Comparison of ENCODE assay signal across 27 cellular contexts in the genomic region with DNA sequence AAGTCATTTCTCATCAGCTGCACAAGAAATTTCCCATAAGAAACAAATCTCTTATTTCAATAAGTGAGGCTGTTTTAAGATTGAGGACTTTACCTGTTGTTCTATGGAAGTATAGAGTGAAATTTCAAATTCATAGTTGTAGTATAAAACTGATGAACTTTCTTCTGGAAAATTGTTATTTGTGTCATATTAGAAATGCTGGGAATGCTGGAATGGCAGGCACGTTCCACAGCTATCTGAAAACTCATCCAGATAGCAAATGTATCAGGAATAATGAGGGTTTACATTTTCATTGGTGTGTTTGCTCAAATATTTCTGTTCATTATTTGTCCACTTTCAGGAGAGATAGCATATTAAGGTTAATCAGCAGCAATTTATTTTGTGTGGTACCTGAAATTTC. TPM values are rescaled to one million over a fixed set of nuclear protein-coding genes. Genes with fewer than 3 reads are reported as not detected.
"Had no signal": no experiment of that assay in that cellular context is flagged by ENCODE, and none has a peak within 500 bp of the region (broad histone marks: within the 10 kb centered on the region; RNA-seq: fewer than 3 reads in every experiment).

No MANE protein-coding gene starts in this region.

- H3K36me3 Mint-ChIP-seq: activated CD4-positive, alpha-beta memory T cell treated with anti-CD3 and anti-CD28 coated beads for 36 hours; activated naive CD8-positive, alpha-beta T cell had no signal

- H3K27me3 ChIP-seq: MG63, SJCRH30 had no signal

- H3K27ac Mint-ChIP-seq: activated CD4-positive, alpha-beta memory T cell treated with anti-CD3 and anti-CD28 coated beads for 36 hours; activated CD4-positive, alpha-beta T cell treated with anti-CD3 and anti-CD28 coated beads, Interleukin-2, amount 10 ng/mL, durations not matched to agents 7 days and 5 days; activated naive CD4-positive, alpha-beta T cell treated with anti-CD3 and anti-CD28 coated beads for 36 hours; activated naive CD8-positive, alpha-beta T cell had no signal

- ATAC-seq: activated T-cell treated with anti-CD3 and anti-CD28 coated beads, Interleukin-2, amount 50 U/mL, for 4 hours had no signal

- H3K4me3 ChIP-seq: MG63, SJCRH30 had no signal

- H3K9me3 Mint-ChIP-seq: activated CD4-positive, alpha-beta memory T cell treated with anti-CD3 and anti-CD28 coated beads for 36 hours; activated CD4-positive, alpha-beta T cell treated with anti-CD3 and anti-CD28 coated beads, Interleukin-2, amount 10 ng/mL, durations not matched to agents 7 days and 5 days; activated T-cell treated with anti-CD3 and anti-CD28 coated beads, Interleukin-2, amount 50 U/mL, for 4 hours had no signal

- H3K36me3 ChIP-seq: MG63 had no signal

- H3K9me3 ChIP-seq: MG63, SK-N-SH had no signal

- H3K9ac ChIP-seq: SK-N-SH had no signal

- H3K27ac ChIP-seq: SJCRH30, VCaP had no signal

- H3K4me3 Mint-ChIP-seq: activated CD4-positive, alpha-beta memory T cell treated with anti-CD3 and anti-CD28 coated beads for 36 hours; activated CD4-positive, alpha-beta T cell treated with anti-CD3 and anti-CD28 coated beads, Interleukin-2, amount 10 ng/mL, durations not matched to agents 7 days and 5 days; activated naive CD4-positive, alpha-beta T cell treated with anti-CD3 and anti-CD28 coated beads for 36 hours; activated naive CD8-positive, alpha-beta T cell; activated T-cell treated with anti-CD3 and anti-CD28 coated beads, Interleukin-2, amount 50 U/mL, for 4 hours had no signal

- DNase-seq: activated CD4-positive, alpha-beta memory T cell treated with anti-CD3 and anti-CD28 coated beads for 36 hours; activated CD4-positive, alpha-beta T cell treated with anti-CD3 and anti-CD28 coated beads, Interleukin-2, amount 10 ng/mL, durations not matched to agents 7 days and 5 days; activated CD4-positive, CD25-positive, alpha-beta regulatory T cell; activated CD8-positive, alpha-beta memory T cell treated with anti-CD3 and anti-CD28 coated beads for 24 hours; activated gamma-delta T cell; activated naive CD4-positive, alpha-beta T cell treated with anti-CD3 and anti-CD28 coated beads for 36 hours; activated T-cell treated with anti-CD3 and anti-CD28 coated beads, Interleukin-2, amount 50 U/mL, for 4 hours; MG63; MV-4-11; NCI-H1092 treated with DMSO at 0.1 percent for 48 hours; NCI-H1417 treated with DMSO at 0.1 percent for 48 hours; NCI-H1694; NCI-H2029; NCI-H2107; NCI-H345; NCI-H510A; NCI-H526 treated with DMSO at 0.1 percent for 48 hours; NCI-H82; Right ventricle myocardium superior; RPMI8226; SJCRH30; SK-N-SH; T-helper 1 cell had no signal

RNA-seq across cellular contexts. Expression of a gene that starts 40.8 kb away (rescaled TPM):
- total RNA-seq: activated CD4-positive, alpha-beta memory T cell treated with anti-CD3 and anti-CD28 coated beads for 36 hours; activated naive CD4-positive, alpha-beta T cell treated with anti-CD3 and anti-CD28 coated beads for 36 hours; OCI-LY7; T-helper 2 cell treated with Interferon-gamma antibody and Interleukin-4, amounts not matched to agents 100 ng/mL and 5 ng/mL, for 36 hours had no signal
